21 cellular contexts compared by ENCODE assay signal in the genomic region with DNA sequence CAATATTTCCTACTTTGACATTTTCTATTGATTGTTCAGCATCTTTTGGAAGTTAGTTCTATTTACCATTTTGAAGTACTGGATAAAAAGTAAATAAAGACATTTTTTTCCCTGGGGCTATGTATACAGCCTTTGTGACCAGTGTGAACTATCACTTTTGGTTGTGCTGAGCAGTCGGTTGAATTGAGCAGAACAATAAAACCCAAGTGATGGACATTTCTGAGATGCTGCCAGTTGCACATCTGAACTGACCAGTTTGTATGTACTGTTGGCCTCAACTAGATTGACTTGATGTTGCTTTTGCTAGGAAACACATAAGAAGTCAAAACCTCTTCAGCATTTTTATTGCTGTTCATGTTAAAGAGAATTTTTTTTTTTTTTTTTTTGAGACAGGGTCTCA.
DNase-seq lines count a peak whose midpoint lies in the region; ATAC-seq and TF ChIP-seq lines count a peak whose summit lies in the region.
"Had no signal": no experiment of that assay in that cellular context is flagged by ENCODE, and none has a peak within 500 bp of the region (broad histone marks: within the 10 kb centered on the region; RNA-seq: fewer than 3 reads in every experiment).

No MANE protein-coding gene starts in this region.

- H3F3A ChIP-seq in PC-3 (ENCODE audit: low read length, unreplicated experiment): no peaks in the 10 kb centered on the region

- CTCF ChIA-PET in PC-3 (lab: Charles Lee): no interaction called here

- no TSS peak for BruUV-seq in PC-3 (replicated peaks; lab: Mats Ljungman, UMichigan)

- no peaks in the 10 kb centered on the region for H4K20me1 ChIP-seq in PC-3 (ENCODE audit: low read length)
- H4K20me1 ChIP-seq: BLaER1 had no signal

- intact Hi-C loops in PC-3 (cut with micrococcal nuclease): no loop called here

- TF ChIP-seq CTCF in C4-2B (conservative IDR thresholded peaks at IDR 0.05): no peak
- no peak for TF ChIP-seq CTCF in LNCaP clone FGC (IDR thresholded peaks at IDR 0.05; ENCODE audit: control insufficient read depth, extremely low read depth, insufficient read depth)
- TF ChIP-seq CTCF in PC-3 (conservative IDR thresholded peaks at IDR 0.05; ENCODE audit: low read depth, low read length): no peak
- TF ChIP-seq CTCF in GM13977 (IDR thresholded peaks at IDR 0.05; ENCODE audit: extremely low read depth, insufficient read depth, missing control alignments): no peak

- no peaks in the 10 kb centered on the region for H3K27me3 ChIP-seq in PC-3 (ENCODE audit: low read length)
- H3K27me3 ChIP-seq: BE2C, BLaER1 had no signal

- no peak overlapping the region for H3K4me2 ChIP-seq in PC-3 (ENCODE audit: low read length)
- H3K4me2 ChIP-seq: BLaER1 had no signal

- H3K27ac ChIP-seq in C4-2B: peak overlapping the region; percentile 21; the same call in 1 of the 2 replicates
- H3K27ac ChIP-seq in PC-3 (ENCODE audit: low read length): no peak overlapping the region
- H3K27ac ChIP-seq: BLaER1 had no signal

- H3K79me2 ChIP-seq in PC-3 (ENCODE audit: low read length): no peaks in the 10 kb centered on the region

- H3K9me2 ChIP-seq in PC-3 (replicated peaks; ENCODE audit: low read length): no peaks in the 10 kb centered on the region

- POLR2A ChIA-PET in PC-3 (lab: Charles Lee; ENCODE audit: unreplicated experiment): no interaction called here

- in situ Hi-C loops in GM13977 (cut with MboI; ENCODE audit: low pct_unique_long_range_greater_than_20kb, low sequenced_read_pairs, unreplicated experiment): no loop called here

- no peak overlapping the region for H3K9ac ChIP-seq in PC-3 (ENCODE audit: low read length)
- H3K9ac ChIP-seq: BLaER1 had no signal

- H3K4me1 ChIP-seq in PC-3 (ENCODE audit: insufficient read depth, low read length): no peaks in the 10 kb centered on the region
- H3K4me1 ChIP-seq: BLaER1 had no signal

- no peak overlapping the region for H2AFZ ChIP-seq in PC-3 (ENCODE audit: low read length)

- no peaks in the 10 kb centered on the region for H3K9me3 ChIP-seq in PC-3 (ENCODE audit: low read length)
- H3K9me3 ChIP-seq: BE2C, BLaER1 had no signal

- ATAC-seq in PC-3 (no peak), esophagus mucosa (no peak)
- ATAC-seq: GM12878 had no signal

- no peaks in the 10 kb centered on the region for H3K36me3 ChIP-seq in PC-3 (ENCODE audit: low read depth, low read length)
- H3K36me3 ChIP-seq: BE2C, BLaER1 had no signal

- no peak overlapping the region for H3K4me3 ChIP-seq in LNCaP clone FGC (ENCODE audit: low read depth, low read length)
- no peak overlapping the region for H3K4me3 ChIP-seq in PC-3 (ENCODE audit: low read length)
- H3K4me3 ChIP-seq: BLaER1, GM12878 had no signal

- DNase-seq in LNCaP clone FGC (ENCODE audit: low read depth) (peak; percentile 82), PC-3 (peak; percentile 14), GM13977 (ENCODE audit: low spot score) (no peak)
- DNase-seq: 8988T; ACHN; BE2C; C1 segment of cervical spinal cord; CD4-positive, alpha-beta memory T cell; CD4-positive, CD25-positive, alpha-beta regulatory T cell; CD8-positive, alpha-beta memory T cell; COR-L47; DMS 273 treated with DMSO at 0.1 percent for 48 hours; DMS153; DMS53; DMS79; DND-41; EL had no signal
